In genomic region chr11:74639533-74639932, GRCh38 we compare ENCODE assay signal across 14 cellular contexts.
"Had no signal": no experiment of that assay in that cellular context is flagged by ENCODE, and none has a peak within 500 bp of the region (broad histone marks: within the 10 kb centered on the region; RNA-seq: fewer than 3 reads in every experiment).

No MANE protein-coding gene starts in this region.

- H3K27me3 ChIP-seq: esophagus muscularis mucosa, foreskin keratinocyte, heart left ventricle, left lung had no signal

- H3K9me3 Mint-ChIP-seq: activated B cell treated with CpG ODN at 0.5 μM for 24 hours had no signal

- H3K27me3 Mint-ChIP-seq: activated B cell treated with CpG ODN at 0.5 μM for 24 hours; activated CD4-positive, alpha-beta T cell treated with anti-CD3 and anti-CD28 coated beads, Interleukin-2, amount 10 ng/mL, durations not matched to agents 24 days and 14 days; activated naive CD8-positive, alpha-beta T cell; T-helper 17 cell had no signal

- FAIRE-seq: islet of Langerhans, small intestine had no signal

- DNase-seq: activated B cell treated with CpG ODN at 0.5 μM for 24 hours; activated CD4-positive, alpha-beta T cell treated with anti-CD3 and anti-CD28 coated beads, Interleukin-2, amount 10 ng/mL, durations not matched to agents 24 days and 14 days; activated gamma-delta T cell; activated T-cell treated with anti-CD3 and anti-CD28 coated beads for 4 hours; amygdala; foreskin keratinocyte; heart left ventricle; left lung; small intestine; T-helper 17 cell; trophoblast cell had no signal

- H3K9me3 ChIP-seq: esophagus muscularis mucosa, heart left ventricle, left lung had no signal

- H3K27ac ChIP-seq: foreskin keratinocyte, left lung had no signal

- ATAC-seq: foreskin keratinocyte, left lung, T-helper 17 cell had no signal

- H3K4me3 ChIP-seq: esophagus muscularis mucosa, heart left ventricle, left lung had no signal

- H3K4me3 Mint-ChIP-seq: activated B cell treated with CpG ODN at 0.5 μM for 24 hours; activated CD4-positive, alpha-beta T cell treated with anti-CD3 and anti-CD28 coated beads, Interleukin-2, amount 10 ng/mL, durations not matched to agents 24 days and 14 days; activated naive CD8-positive, alpha-beta T cell; T-helper 17 cell had no signal

- H3K4me1 Mint-ChIP-seq: activated B cell treated with CpG ODN at 0.5 μM for 24 hours, T-helper 17 cell had no signal

- H3K27ac Mint-ChIP-seq: activated B cell treated with CpG ODN at 0.5 μM for 24 hours; activated CD4-positive, alpha-beta T cell treated with anti-CD3 and anti-CD28 coated beads, Interleukin-2, amount 10 ng/mL, durations not matched to agents 24 days and 14 days; activated naive CD8-positive, alpha-beta T cell; T-helper 17 cell had no signal
